25 cellular contexts compared by ENCODE assay signal in genomic region chr5:124575731-124576130, GRCh38.
"Had no signal": no experiment of that assay in that cellular context is flagged by ENCODE, and none has a peak within 500 bp of the region (broad histone marks: within the 10 kb centered on the region; RNA-seq: fewer than 3 reads in every experiment).

No MANE protein-coding gene starts in this region.

- H3K9me3 ChIP-seq: breast epithelium, SJCRH30, SK-N-SH had no signal

- H3K36me3 ChIP-seq: breast epithelium, SJCRH30 had no signal

- H3K4me3 ChIP-seq: breast epithelium, SJCRH30 had no signal

- H3K4me2 ChIP-seq: SK-N-SH had no signal

- H3K9me2 ChIP-seq: SK-N-SH had no signal

- DNase-seq: activated CD4-positive, alpha-beta memory T cell treated with anti-CD3 and anti-CD28 coated beads for 36 hours; activated CD4-positive, alpha-beta T cell treated with anti-CD3 and anti-CD28 coated beads, Interleukin-2, amount 10 ng/mL, durations not matched to agents 7 days and 5 days; activated CD4-positive, CD25-positive, alpha-beta regulatory T cell; activated CD8-positive, alpha-beta memory T cell treated with anti-CD3 and anti-CD28 coated beads for 24 hours; activated gamma-delta T cell treated with Interleukin-2 at 50 U/mL for 16 hours; activated naive CD4-positive, alpha-beta T cell treated with anti-CD3 and anti-CD28 coated beads, Interleukin-2, amount 10 ng/mL, durations not matched to agents 7 days and 5 days; activated naive CD8-positive, alpha-beta T cell treated with anti-CD3 and anti-CD28 coated beads for 36 hours; activated T-cell treated with anti-CD3 and anti-CD28 coated beads for 4 hours; activated T-cell treated with anti-CD3 and anti-CD28 coated beads, Interleukin-2, amount 50 U/mL, for 72 hours; MV-4-11; NCI-H1092 treated with DMSO at 0.1 percent for 48 hours; NCI-H1417 treated with DMSO at 0.1 percent for 48 hours; NCI-H1694; NCI-H2029 treated with DMSO at 0.1 percent for 48 hours; NCI-H446 treated with DMSO at 0.1 percent for 48 hours; NCI-H524 treated with DMSO at 0.1 percent for 48 hours; NCI-H82; RPMI8226; SJCRH30; SK-N-SH; T-helper 1 cell had no signal

- H3K4me1 ChIP-seq: SJCRH30 had no signal

- H3K9ac ChIP-seq: KMS-11, SK-N-SH had no signal

- H3K27ac ChIP-seq: breast epithelium, KMS-11, SJCRH30 had no signal

- ATAC-seq: activated T-cell treated with anti-CD3 and anti-CD28 coated beads, Interleukin-2, amount 50 U/mL, for 72 hours; HepG2; Right ventricle myocardium inferior had no signal

- H3K27me3 ChIP-seq: breast epithelium, SJCRH30 had no signal
